Comparison of ENCODE assay signal across 28 cellular contexts in genomic region chr11:130308925-130309324, GRCh38. TPM values are rescaled to one million over a fixed set of nuclear protein-coding genes. Genes with fewer than 3 reads are reported as not detected.
DNase-seq lines count a peak whose midpoint lies in the region; ATAC-seq, FAIRE-seq and TF ChIP-seq lines count a peak whose summit lies in the region.
"Had no signal": no experiment of that assay in that cellular context is flagged by ENCODE, and none has a peak within 500 bp of the region (broad histone marks: within the 10 kb centered on the region; RNA-seq: fewer than 3 reads in every experiment).

No MANE protein-coding gene starts in this region.

- peaks cover 0 to 1% of the 10 kb centered on the region in 2 experiments; a peak in 1 of 5 replicates for H3K36me3 ChIP-seq in HepG2 (replicated peaks in 1 of 2; ENCODE audit: control insufficient read depth in 1 of 2, insufficient read depth in 2 of 2, low read length in 2 of 2)
- H3K36me3 ChIP-seq in right lobe of liver, result no peaks in the 10 kb centered on the region
- no peaks in the 10 kb centered on the region; a peak in 1 of 4 replicates for H3K36me3 ChIP-seq in GM12878 (ENCODE audit: control insufficient read depth in 2 of 2, insufficient read depth in 2 of 2, low read length in 1 of 2)
- no peaks in the 10 kb centered on the region for H3K36me3 ChIP-seq in psoas muscle (ENCODE audit: insufficient read depth in 1 of 2, low read depth in 1 of 2)
- H3K36me3 ChIP-seq: SJSA1 had no signal

- H3K9me3 ChIP-seq in HepG2 (ENCODE audit: low read length) (peaks cover 5% of the 10 kb centered on the region; the same call in 1 of the 2 replicates), right lobe of liver (no peaks in the 10 kb centered on the region), GM12878 (replicated peaks; ENCODE audit: control insufficient read depth, insufficient read depth, low read length) (peaks cover 4% of the 10 kb centered on the region; the same call in 2 of the 3 replicates), psoas muscle (peaks cover 12% of the 10 kb centered on the region)
- H3K9me3 ChIP-seq: A549, SJSA1, tibial artery had no signal

- CTCF ChIA-PET in HepG2 (lab: Yijun Ruan, JAX; ENCODE audit: low intra/inter-chr PET ratio, low total read pairs), result no interaction called here
- CTCF ChIA-PET in GM12878 (lab: Yijun Ruan, JAX), result interaction anchor here (0.7 to 2.2 kb wide), 4 partner anchors 8 to 96 kb away, joined by 3 to 9 read pairs (median 4); no protein-coding TSS in a partner anchor

- H3K4me1 ChIP-seq in HepG2 (ENCODE audit: insufficient read depth, low read length) (peaks cover 37% of the 10 kb centered on the region), right lobe of liver (peaks cover 0 to 26% (median 7%) of the 10 kb centered on the region in 4 donors), GM12878 (ENCODE audit: control insufficient read depth, insufficient read depth, low read length) (0 out of 2 replicates have a peak, but pooled peaks cover 3% of the 10 kb centered on the region), psoas muscle (peaks cover 40% of the 10 kb centered on the region)

- H3K4me2 ChIP-seq in HepG2 (ENCODE audit: low read depth, low read length) (no peak overlapping the region), GM12878 (ENCODE audit: control insufficient read depth, insufficient read depth) (peak overlapping the region; percentile 26; the same call in 1 of the 2 replicates)
- H3K4me2 ChIP-seq: A549 had no signal

- POLR2A ChIA-PET in HepG2 (lab: Yijun Ruan, JAX), result no interaction called here
- POLR2A ChIA-PET in GM12878 (lab: Charles Lee), result no interaction called here

- no peak for TF ChIP-seq CTCF in HepG2 (CRISPR knock-in tag; IDR thresholded peaks at IDR 0.05)
- TF ChIP-seq CTCF in right lobe of liver (IDR thresholded peaks at IDR 0.05), result no peak
- no peak for TF ChIP-seq CTCF in GM12878 (IDR thresholded peaks at IDR 0.05 in 2 of 3, conservative IDR thresholded peaks at IDR 0.05 in 1 of 3; ENCODE audit: control insufficient read depth in 2 of 3, extremely low read depth in 1 of 3, insufficient read depth in 1 of 3, low read depth in 3 of 3, low read length in 3 of 3)
- no peak for TF ChIP-seq CTCF in psoas muscle (IDR thresholded peaks at IDR 0.05)

- in situ Hi-C loops in HepG2 (cut with HindIII; ENCODE audit: extremely low pct_ligation_motif_present, low pct_unique_long_range_greater_than_20kb), result no loop called here
- in situ Hi-C loops in GM12878 (cut with MboI), result no loop called here

- TF ChIP-seq POLR2A in HepG2 (IDR thresholded peaks at IDR 0.05; ENCODE audit: insufficient read depth in 1 of 2, low read depth in 2 of 2, low read length in 2 of 2), result no peak
- TF ChIP-seq POLR2A in right lobe of liver (IDR thresholded peaks at IDR 0.05), result no peak
- no peak for TF ChIP-seq POLR2A in GM12878 (IDR thresholded peaks at IDR 0.05; ENCODE audit: low read depth, low read length)

- BruUV-seq in HepG2 (replicated peaks; lab: Mats Ljungman, UMichigan) (no TSS peak), GM12878 (replicated peaks; lab: Mats Ljungman, UMichigan) (no TSS peak)

- no peak overlapping the region for H2AFZ ChIP-seq in HepG2 (ENCODE audit: low read length)
- H2AFZ ChIP-seq in GM12878 (ENCODE audit: control insufficient read depth, low read depth, low read length), result no peak overlapping the region
- H2AFZ ChIP-seq: GM23248 had no signal

- 98% methylated on average over 2 of the region's 2 CpGs for WGBS in HepG2 (ENCODE audit: low lambda C conversion rate)
- WGBS in right lobe of liver (ENCODE audit: insufficient coverage, low coverage, low lambda C conversion rate, missing lambda C conversion rate), result 85% methylated on average over 2 of the region's 2 CpGs
- 94% methylated on average over 2 of the region's 2 CpGs for WGBS in GM12878 (ENCODE audit: insufficient coverage, insufficient replicate concordance, low lambda C conversion rate, missing lambda C conversion rate)
- 84 to 94% (median 88%) methylated on average over 2 of the region's 2 CpGs for whole genome bisulfite sequencing in psoas muscle, 3 donors

- H3K9ac ChIP-seq in HepG2 (ENCODE audit: insufficient read depth, low read depth, low read length), result no peak overlapping the region
- no peak overlapping the region for H3K9ac ChIP-seq in GM12878 (ENCODE audit: control insufficient read depth, insufficient read depth, low read length)
- H3K9ac ChIP-seq: GM23248 had no signal

- DNase-seq in HepG2 (ENCODE audit: low spot score) (no peak), right lobe of liver (no peak), GM12878 (ENCODE audit: low read depth, low spot score) (no peak), left cardiac atrium (no peak), psoas muscle (no peak)
- DNase-seq in activated T-cell treated with anti-CD3 and anti-CD28 coated beads, Interleukin-2, amount 50 U/mL, for 48 hours, result no peak
- no peak for DNase-seq in stimulated activated CD4-positive, alpha-beta T cell treated with anti-CD3 and anti-CD28 coated beads, Interleukin-4, amount 100 ng/mL, for 24 hours
- DNase-seq: activated CD4-positive, alpha-beta T cell treated with anti-CD3 and anti-CD28 coated beads, Interleukin-2, amount 50 U/mL, for 48 hours; activated CD4-positive, CD25-positive, alpha-beta regulatory T cell; AML-193; CD4-positive, alpha-beta memory T cell; DMS 273 treated with DMSO at 0.1 percent for 48 hours; foreskin keratinocyte; GM23248; naive B cell; NCI-H1105; NCI-H187 treated with DMSO at 0.1 percent for 48 hours; NCI-H526 treated with DMSO at 0.1 percent for 48 hours; stomach; T-cell; tibial artery had no signal

- H3K4me3 ChIP-seq in HepG2 (replicated peaks in 1 of 3; ENCODE audit: insufficient read depth in 1 of 3, low read depth in 2 of 3, low read length in 3 of 3) (no peak overlapping the region), right lobe of liver (no peak overlapping the region), GM12878 (no peak overlapping the region), psoas muscle (no peak overlapping the region)
- H3K4me3 ChIP-seq: A549, GM23248, SJSA1, stomach, tibial artery had no signal

- TF ChIP-seq EP300 in HepG2 (IDR thresholded peaks at IDR 0.05; ENCODE audit: low read depth in 2 of 2, low read length in 2 of 2), result no peak
- TF ChIP-seq EP300 in HepG2 (CRISPR knock-in tag; IDR thresholded peaks at IDR 0.05; ENCODE audit: borderline replicate concordance), result no peak
- no peak for TF ChIP-seq EP300 in GM12878 (IDR thresholded peaks at IDR 0.05; ENCODE audit: borderline replicate concordance in 1 of 2, control insufficient read depth in 1 of 2, low read depth in 2 of 2, low read length in 2 of 2)

- H3K27ac ChIP-seq in HepG2 (ENCODE audit: extremely low read length, insufficient read depth, low read length), result no peak overlapping the region
- H3K27ac ChIP-seq in right lobe of liver, result no peak overlapping the region
- H3K27ac ChIP-seq in GM12878 (ENCODE audit: control insufficient read depth, insufficient read depth), result no peak overlapping the region
- no peak overlapping the region for H3K27ac ChIP-seq in psoas muscle
- H3K27ac ChIP-seq: A549, epithelial cell of prostate, foreskin keratinocyte, GM23248, SJSA1, tibial artery had no signal

- SMC1A ChIA-PET in GM12878 (lab: Charles Lee; ENCODE audit: uncharacterized antibody, unreplicated experiment), result interaction anchor here (0.7 to 5.3 kb wide), 6 partner anchors 8 to 1586 kb away, joined by 3 to 40 read pairs (median 5); no protein-coding TSS in a partner anchor

- no peak for TF ChIP-seq RAD21 in HepG2 (CRISPR knock-in tag; IDR thresholded peaks at IDR 0.05)
- no peak for TF ChIP-seq RAD21 in GM12878 (IDR thresholded peaks at IDR 0.05; ENCODE audit: insufficient read depth, low read depth, low read length)

- 0 out of 2 replicates have a peak, but pooled peaks cover 4% of the 10 kb centered on the region for H4K20me1 ChIP-seq in HepG2 (ENCODE audit: insufficient read depth, low read length)
- peaks cover 4% of the 10 kb centered on the region; the same call in 1 of the 2 replicates for H4K20me1 ChIP-seq in GM12878 (ENCODE audit: control insufficient read depth, insufficient read depth)

- no peaks in the 10 kb centered on the region for H3K27me3 ChIP-seq in HepG2 (ENCODE audit: control insufficient read depth in 1 of 2, insufficient read depth in 2 of 2, low read length in 2 of 2)
- H3K27me3 ChIP-seq in right lobe of liver, result no peaks in the 10 kb centered on the region
- no peaks in the 10 kb centered on the region for H3K27me3 ChIP-seq in GM12878 (replicated peaks in 1 of 2; ENCODE audit: control insufficient read depth in 2 of 2, insufficient read depth in 2 of 2, low read length in 1 of 2)
- H3K27me3 ChIP-seq in psoas muscle (ENCODE audit: insufficient read depth in 3 of 3, low read length in 2 of 3), result no peaks in the 10 kb centered on the region
- H3K27me3 ChIP-seq: foreskin keratinocyte, SJSA1, stomach, tibial artery had no signal

- FAIRE-seq in HepG2 (lab: Jason Lieb, UNC) (no peak), GM12878 (lab: Jason Lieb, UNC) (no peak)
- FAIRE-seq: A549, astrocyte, RCC 7860 had no signal

- peaks cover 59% of the 10 kb centered on the region for H3K79me2 ChIP-seq in HepG2 (ENCODE audit: insufficient read depth, low read length)
- peaks cover 35% of the 10 kb centered on the region for H3K79me2 ChIP-seq in GM12878 (ENCODE audit: control insufficient read depth, insufficient read depth, low read length)

- RAD21 ChIA-PET in GM12878 (lab: Charles Lee; ENCODE audit: unreplicated experiment), result interaction anchor here (1.3 to 1.5 kb wide), 4 partner anchors 30 to 96 kb away, joined by 3 to 5 read pairs (median 3); no protein-coding TSS in a partner anchor

- peak; percentile 53; the same call in 1 of the 3 replicates for ATAC-seq in HepG2
- ATAC-seq in right lobe of liver, result no peak
- peak; percentile 62 for ATAC-seq in GM12878
- peak; percentile 34 to 64 for ATAC-seq in left cardiac atrium
- ATAC-seq in psoas muscle, result no peak
- no peak for ATAC-seq in HG03432 (IDR thresholded peaks at IDR 0.05; ENCODE audit: unreplicated experiment)
- ATAC-seq: A549, foreskin keratinocyte, left lobe of liver, T-cell had no signal

- intact Hi-C loops in HepG2 (cut with micrococcal nuclease; ENCODE audit: unreplicated experiment) (no loop called here), right lobe of liver (cut with DNase I) (no loop called here), GM12878 (cut with micrococcal nuclease; ENCODE audit: unreplicated experiment) (no loop called here), left cardiac atrium (cut with DNase I) (no loop called here), psoas muscle (cut with DNase I) (no loop called here)

RNA-seq across cellular contexts. Expression of gene ZBTB44, which starts 5.8 kb away (rescaled TPM):
- total RNA-seq in HepG2 (2016; rRNA removed; fragmentation: Illumina TruSeq; extraction: Trizol) (19.5 and 23.6 TPM in 2 replicates), right lobe of liver (10 to 100 TPM; 16.3 to 22.4 (median 18.4) TPM), GM12878 (2014; rRNA removed) (15.1 and 17.9 TPM in 2 replicates), GM12878 (2014; rRNA removed; fragmentation: Illumina TruSeq; extraction: Trizol) (18.2 and 18.9 TPM in 2 replicates), GM12878 (2021) (18.5 and 20.4 TPM in 2 replicates), left cardiac atrium (10 to 100 TPM; 37.5 to 40.7 TPM), psoas muscle (10 to 100 TPM; 58.6 to 77.2 (median 71.7) TPM)
- total RNA-seq in HepG2 (2016; cell fraction: cytosol; rRNA removed; fragmentation: Illumina TruSeq; extraction: Trizol; ENCODE audit: low read depth), result 140 and 157 TPM in 2 replicates
- total RNA-seq in HepG2 (2016; cell fraction: insoluble cytoplasmic fraction; rRNA removed; fragmentation: Illumina TruSeq; extraction: Trizol), result 19.8 and 22.4 TPM in 2 replicates
- total RNA-seq in HepG2 (2016; cell fraction: membrane; rRNA removed; fragmentation: Illumina TruSeq; extraction: Trizol), result 85.9 and 96.1 TPM in 2 replicates
- total RNA-seq in HepG2 (2016; cell fraction: nucleus; rRNA removed; fragmentation: Illumina TruSeq; extraction: Trizol), result 15.5 and 16.5 TPM in 2 replicates
- polyA plus RNA-seq in HepG2 (2011; rRNA removed) (18.9 and 22.8 TPM in 2 replicates), GM12878 (2011; rRNA removed) (38.2 and 46.2 TPM in 2 replicates), GM12878 (2014; fragmentation: Illumina TruSeq; extraction: Trizol) (12.9 and 18.6 TPM in 2 replicates), GM12878 (2014; fragmentation: Nextera tagmentation; extraction: Ambion mirVana) (1 to 10 TPM; 3.4 to 5.9 TPM), GM12878 (2014; rRNA removed) (9.9 and 11.5 TPM in 2 replicates), GM12878 (2016; fragmentation: Nextera tagmentation; extraction: Ambion mirVana) (1 to 10 TPM; 2.8 to 3.0 TPM), psoas muscle (10 to 100 TPM in 2 of 3 donors, 1 to 10 TPM in 1; 8.6 to 47.5 (median 20.6) TPM)
- polyA plus RNA-seq in HepG2 (2011; cell fraction: cytosol; rRNA removed), result 9.8 and 13.5 TPM in 2 replicates
- polyA plus RNA-seq in HepG2 (2011; cell fraction: nucleus; rRNA removed), result 24.1 and 25.6 TPM in 2 replicates
- 15.7 and 15.8 TPM in 2 replicates for polyA plus RNA-seq in HepG2 (2012)
- polyA plus RNA-seq in HepG2 (2016; cell fraction: cytosol; fragmentation: Illumina TruSeq; extraction: Trizol; ENCODE audit: low read depth), result 7.5 and 8.7 TPM in 2 replicates
- 13.9 and 14.9 TPM in 2 replicates for polyA plus RNA-seq in HepG2 (2016; cell fraction: insoluble cytoplasmic fraction; fragmentation: Illumina TruSeq; extraction: Trizol; ENCODE audit: low read depth)
- polyA plus RNA-seq in HepG2 (2016; cell fraction: membrane; fragmentation: Illumina TruSeq; extraction: Trizol; ENCODE audit: low read depth), result 17.0 and 18.3 TPM in 2 replicates
- polyA plus RNA-seq in HepG2 (2016; cell fraction: nucleus; fragmentation: Illumina TruSeq; extraction: Trizol; ENCODE audit: insufficient read depth, low read depth), result 15.1 and 15.4 TPM in 2 replicates
- 51.9 and 64.9 TPM in 2 replicates for polyA minus RNA-seq in HepG2 (2011; rRNA and poly(A)+ RNA removed; ENCODE audit: low replicate concordance)
- polyA minus RNA-seq in HepG2 (2011; cell fraction: cytosol; rRNA and poly(A)+ RNA removed), result 37.5 and 47.1 TPM in 2 replicates
- polyA minus RNA-seq in HepG2 (2011; cell fraction: nucleus; rRNA and poly(A)+ RNA removed), result 55.4 and 73.1 TPM in 2 replicates
- total RNA-seq in GM12878 (2013; cell fraction: nucleolus; rRNA removed), result 72.3 and 76.3 TPM in 2 replicates
- polyA plus RNA-seq in GM12878 (2011; ENCODE audit: low read depth), result 11.2 TPM
- polyA plus RNA-seq in GM12878 (2011; cell fraction: cytosol; rRNA removed), result 24.4 and 30.0 TPM in 2 replicates
- 23.6 and 32.5 TPM in 2 replicates for polyA plus RNA-seq in GM12878 (2011; cell fraction: nucleus; rRNA removed)
- 9.7 and 11.7 TPM in 2 replicates for polyA plus RNA-seq in GM12878 (2012)
- polyA minus RNA-seq in GM12878 (2011; rRNA and poly(A)+ RNA removed), result 121 and 149 TPM in 2 replicates
- 39.9 and 47.0 TPM in 2 replicates for polyA minus RNA-seq in GM12878 (2011; cell fraction: cytosol; rRNA and poly(A)+ RNA removed)
- polyA minus RNA-seq in GM12878 (2011; cell fraction: nucleus; rRNA and poly(A)+ RNA removed), result 44.7 and 55.4 TPM in 2 replicates

Comparison
In these comparisons a context has a peak if more than half of its experiments do, and no peak if none do; other contexts are left out.
1. ATAC-seq: peak in HepG2 (single experiment), GM12878 (single experiment) and left cardiac atrium (2 of 2); none in right lobe of liver (0 of 4), psoas muscle (0 of 4) and HG03432 (single experiment).